In the genomic region with DNA sequence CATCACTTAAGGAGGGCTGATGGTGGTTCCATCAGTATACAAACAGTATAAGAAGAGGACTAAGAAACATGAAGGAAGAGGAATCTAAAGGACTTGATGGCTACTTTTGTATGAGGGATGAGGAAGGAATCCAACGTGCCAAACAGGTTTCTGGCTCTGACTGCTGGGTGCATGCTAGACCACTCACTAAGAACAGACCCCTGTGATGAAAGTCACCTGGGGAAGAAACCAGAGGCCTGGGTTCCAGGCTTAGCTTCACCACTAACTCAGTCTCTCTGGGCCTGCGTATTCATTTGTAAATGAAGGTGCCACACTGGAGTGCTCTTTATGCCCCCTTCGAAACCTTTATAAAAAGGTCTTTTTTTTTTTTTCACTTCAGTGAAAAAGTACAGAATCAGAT, we compare ENCODE assay signal across 1 cellular context.
TF ChIP-seq lines count a peak whose summit lies in the region.

No MANE protein-coding gene starts in this region.

TF ChIP-seq in WTC11, 78 proteins besides CTCF, POLR2A, EP300 and RAD21 (continued from another document):
- TF ChIP-seq MLX (CRISPR knock-in tag; IDR thresholded peaks at IDR 0.05) = no peak
- no peak for TF ChIP-seq ZNF423 (CRISPR knock-in tag; IDR thresholded peaks at IDR 0.05)
- no peak for TF ChIP-seq ZNF138 (CRISPR knock-in tag; conservative IDR thresholded peaks at IDR 0.05)
- TF ChIP-seq EMX1 (CRISPR knock-in tag; IDR thresholded peaks at IDR 0.05) = no peak
- TF ChIP-seq ZNF121 (CRISPR knock-in tag; IDR thresholded peaks at IDR 0.05) = no peak
